15 cellular contexts compared by ENCODE assay signal in genomic region chr6:71392286-71392685, GRCh38.
"Had no signal": no experiment of that assay in that cellular context is flagged by ENCODE, and none has a peak within 500 bp of the region (broad histone marks: within the 10 kb centered on the region; RNA-seq: fewer than 3 reads in every experiment).

No MANE protein-coding gene starts in this region.

- H3K36me3 ChIP-seq: pancreas, tibial artery, vagina had no signal

- DNase-seq: activated CD4-positive, alpha-beta T cell treated with anti-CD3 and anti-CD28 coated beads for 1 hour; activated CD4-positive, alpha-beta T cell treated with anti-CD3 and anti-CD28 coated beads, Interleukin-2, amount 50 U/mL, for 48 hours; activated naive CD4-positive, alpha-beta T cell treated with anti-CD3 and anti-CD28 coated beads, Interleukin-2, amount 50 U/mL, for 16 hours; dorsolateral prefrontal cortex; endodermal cell; erythroblast; hippocampal formation; kidney glomerular epithelial cell; naive B cell; pancreas; T-cell; T-helper 9 cell; tibial artery had no signal

- ATAC-seq: pancreas; stimulated activated effector memory CD8-positive, alpha-beta T cell treated with anti-CD3 and anti-CD28 coated beads, Interleukin-12 subunit alpha, Interleukin-12 subunit beta, amount 100 ng/mL, for 72 hours; T-cell had no signal

- H3K27me3 ChIP-seq: dorsolateral prefrontal cortex, pancreas, tibial artery, vagina had no signal

- H3K4me3 ChIP-seq: dorsolateral prefrontal cortex, pancreas, tibial artery, vagina had no signal

- FAIRE-seq: pancreas had no signal

- H3K9me3 ChIP-seq: pancreas, tibial artery, vagina had no signal

- H3K27ac ChIP-seq: tibial artery, vagina had no signal
